ENCODE assay signal across 8 cellular contexts in genomic region chr20:47356526-47357295, GRCh38. TPM values are rescaled to one million over a fixed set of nuclear protein-coding genes. Genes with fewer than 3 reads are reported as not detected.
A peak's percentile ranks its signal among the peaks of the same experiment; 100 is the strongest.
DNase-seq lines count a peak whose midpoint lies in the region; ATAC-seq and TF ChIP-seq lines count a peak whose summit lies in the region.

ZMYND8 (minus strand) TSS chr20:47356699; CDS start chr20:47356670, 29 bp downstream.

- no peaks in the 10 kb centered on the region for H3K27me3 ChIP-seq in DND-41 (ENCODE audit: insufficient read depth, low read length, poor library complexity)
- H3K27me3 ChIP-seq in neutrophil, result no peaks in the 10 kb centered on the region

- H3K36me3 ChIP-seq in DND-41 (ENCODE audit: insufficient read depth, low read length) (peaks cover 12% of the 10 kb centered on the region), neutrophil (no peaks in the 10 kb centered on the region)

- ATAC-seq in DND-41 (ENCODE audit: insufficient read depth, low read depth) (peak; percentile 91), SK-N-SH treated with all-trans-retinoic acid at 6 μM for 48 hours (peak; percentile 52)

- H3K4me3 Mint-ChIP-seq in activated naive CD4-positive, alpha-beta T cell treated with anti-CD3 and anti-CD28 coated beads for 36 hours, result peak within 1 kb of the TSS; percentile 92

- H3K27ac ChIP-seq in DND-41 (ENCODE audit: low read length) (peak within 1 kb of the TSS; percentile 98), neutrophil (peak within 1 kb of the TSS; percentile 98)

- intact Hi-C loops in activated naive CD4-positive, alpha-beta T cell treated with anti-CD3 and anti-CD28 coated beads for 36 hours (cut with micrococcal nuclease), result loop anchor here (1.0 to 5.0 kb wide), 6 partner anchors 40 to 256 kb away; partner anchors contain the start of gene NCOA3

- peaks cover 60% of the 10 kb centered on the region for H3K4me1 ChIP-seq in DND-41 (ENCODE audit: insufficient read depth, low read length)
- peaks cover 98 to 99% of the 10 kb centered on the region in 2 experiments for H3K4me1 ChIP-seq in neutrophil (ENCODE audit: control insufficient read depth in 1 of 2, insufficient read depth in 1 of 2, low read depth in 1 of 2, low read length in 1 of 2)

- H3K9me3 Mint-ChIP-seq in activated naive CD4-positive, alpha-beta T cell treated with anti-CD3 and anti-CD28 coated beads for 36 hours, result no peaks in the 10 kb centered on the region

- H3K9me3 ChIP-seq in DND-41 (ENCODE audit: insufficient read depth, low read length, severe bottlenecking) (no peaks in the 10 kb centered on the region), neutrophil (no peaks in the 10 kb centered on the region)

- H4K20me1 ChIP-seq in DND-41 (ENCODE audit: insufficient read depth, low read length), result peaks cover 9% of the 10 kb centered on the region; the same call in 1 of the 2 replicates

- TF ChIP-seq CTCF in DND-41 (IDR thresholded peaks at IDR 0.05; ENCODE audit: borderline replicate concordance, extremely low read depth, low read length, poor library complexity, severe bottlenecking) (no peak), neutrophil (IDR thresholded peaks at IDR 0.05) (no peak), subcutaneous adipose tissue (IDR thresholded peaks at IDR 0.05; ENCODE audit: low read depth) (no peak)

- no peaks in the 10 kb centered on the region for H3K27me3 Mint-ChIP-seq in activated naive CD4-positive, alpha-beta T cell treated with anti-CD3 and anti-CD28 coated beads for 36 hours (ENCODE audit: low read depth)

- peak within 1 kb of the TSS; percentile 88 for H3K9ac ChIP-seq in DND-41 (ENCODE audit: low read depth, low read length)

- peaks cover 12% of the 10 kb centered on the region for H3K36me3 Mint-ChIP-seq in activated naive CD4-positive, alpha-beta T cell treated with anti-CD3 and anti-CD28 coated beads for 36 hours (ENCODE audit: low read depth)

- peak within 1 kb of the TSS; percentile 92 for H3K4me2 ChIP-seq in DND-41 (ENCODE audit: insufficient read depth, low read length)

- H3K79me2 ChIP-seq in DND-41 (ENCODE audit: insufficient read depth, low read length), result peaks cover 56% of the 10 kb centered on the region

- H3K27ac Mint-ChIP-seq in activated naive CD4-positive, alpha-beta T cell treated with anti-CD3 and anti-CD28 coated beads for 36 hours, result peak within 1 kb of the TSS; percentile 99

- peaks cover 52% of the 10 kb centered on the region for H3K4me1 Mint-ChIP-seq in activated naive CD4-positive, alpha-beta T cell treated with anti-CD3 and anti-CD28 coated beads for 36 hours (ENCODE audit: low read depth)

- peak within 1 kb of the TSS; percentile 88 for H2AFZ ChIP-seq in DND-41 (ENCODE audit: low read depth, low read length)

- CTCF ChIA-PET in activated naive CD4-positive, alpha-beta T cell treated with anti-CD3 and anti-CD28 coated beads for 36 hours (lab: Charles Lee), result interaction anchor here (0.6 to 7.3 kb wide), 9 partner anchors 10 to 1512 kb away, joined by 3 to 61 read pairs (median 5); no protein-coding TSS in a partner anchor

- peak within 1 kb of the TSS; percentile 38 to 76 for H3K4me3 ChIP-seq in DND-41 (ENCODE audit: low read depth in 1 of 2, low read length in 2 of 2)
- H3K4me3 ChIP-seq in neutrophil (ENCODE audit: low read depth in 1 of 2, low read length in 1 of 2), result peak within 1 kb of the TSS; percentile 50 to 62

- DNase-seq in DND-41 (peak; percentile 99), HCEC 1CT (peak; percentile 84), NCI-H1092 treated with DMSO at 0.1 percent for 48 hours (lab: John Stamatoyannopoulos, UW) (peak; percentile 96), foreskin melanocyte (peak; percentile 95)
- peak; percentile 97 for DNase-seq in activated naive CD4-positive, alpha-beta T cell treated with anti-CD3 and anti-CD28 coated beads for 36 hours

TF ChIP-seq in SK-N-SH treated with all-trans-retinoic acid at 6 μM for 48 hours, 23 proteins besides CTCF, POLR2A, EP300 and RAD21:
- TF ChIP-seq CSDC2 (CRISPR knock-in tag; IDR thresholded peaks at IDR 0.05), result peak; percentile 95
- TF ChIP-seq GLIS3 (CRISPR knock-in tag; IDR thresholded peaks at IDR 0.05), result no peak
- TF ChIP-seq SNAI2 (CRISPR knock-in tag; IDR thresholded peaks at IDR 0.05), result peak; percentile 89
- TF ChIP-seq PATZ1 (CRISPR knock-in tag; IDR thresholded peaks at IDR 0.05; ENCODE audit: borderline replicate concordance), result 0 out of 2 replicates have a peak, but pooled peaks have one; percentile 58
- TF ChIP-seq RARB (CRISPR knock-in tag; IDR thresholded peaks at IDR 0.05), result no peak
- peak; percentile 77; the same call in 1 of the 2 replicates for TF ChIP-seq TSHZ2 (CRISPR knock-in tag; IDR thresholded peaks at IDR 0.05)
- TF ChIP-seq ZNF8 (CRISPR knock-in tag; IDR thresholded peaks at IDR 0.05), result no peak
- 0 out of 2 replicates have a peak, but pooled peaks have one; percentile 72 for TF ChIP-seq ZNF565 (CRISPR knock-in tag; conservative IDR thresholded peaks at IDR 0.05; ENCODE audit: low read depth)
- peak; percentile 62 for TF ChIP-seq ISL1 (CRISPR knock-in tag; IDR thresholded peaks at IDR 0.05)
- no peak for TF ChIP-seq POU6F1 (CRISPR knock-in tag; IDR thresholded peaks at IDR 0.05; ENCODE audit: borderline replicate concordance, low read depth)
- peak; percentile 83 for TF ChIP-seq ZFP3 (CRISPR knock-in tag; IDR thresholded peaks at IDR 0.05)
- peak; percentile 67; the same call in 1 of the 2 replicates for TF ChIP-seq OSR1 (CRISPR knock-in tag; IDR thresholded peaks at IDR 0.05)
- no peak for TF ChIP-seq BACH2 (CRISPR knock-in tag; IDR thresholded peaks at IDR 0.05; ENCODE audit: borderline replicate concordance)
TF ChIP-seq in SK-N-SH treated with all-trans-retinoic acid at 6 μM for 48 hours: peak in this region for 8.

RNA-seq across cellular contexts. Expression of gene ZMYND8, which starts in this region (rescaled TPM):
- total RNA-seq in activated naive CD4-positive, alpha-beta T cell treated with anti-CD3 and anti-CD28 coated beads for 36 hours, result 10 to 100 TPM; 30.3 to 33.0 TPM
- total RNA-seq in subcutaneous adipose tissue, result 10 to 100 TPM; 33.3 to 46.7 (median 39.2) TPM

Comparison
In these comparisons a context has a peak if more than half of its experiments do, and no peak if none do; other contexts are left out.
1. Peak in every context shown above with its lines: DNase-seq, ATAC-seq, H3K4me3 ChIP-seq and H3K27ac ChIP-seq.